Comparison of ENCODE assay signal across 20 cellular contexts in the genomic region with DNA sequence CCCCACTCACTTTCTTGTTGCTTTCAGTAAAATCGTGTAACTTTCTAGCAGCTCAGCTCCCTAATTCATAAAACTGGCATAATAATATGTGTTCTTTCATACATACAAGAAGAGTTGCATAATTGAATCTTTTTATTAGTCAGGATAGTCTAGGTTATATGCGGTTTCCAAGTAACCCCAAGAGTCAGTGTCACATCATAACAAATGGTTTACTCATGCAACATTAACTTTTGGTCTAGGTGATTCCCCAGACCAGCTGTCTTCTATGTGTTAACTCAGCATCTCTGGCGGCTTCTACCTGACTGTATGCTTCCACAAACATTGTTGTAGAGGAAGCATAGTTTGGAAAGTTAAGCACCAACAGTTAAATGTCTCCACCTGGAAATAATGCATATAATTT.
A peak's percentile ranks its signal among the peaks of the same experiment; 100 is the strongest.
DNase-seq lines count a peak whose midpoint lies in the region; ATAC-seq and TF ChIP-seq lines count a peak whose summit lies in the region.
"Had no signal": no experiment of that assay in that cellular context is flagged by ENCODE, and none has a peak within 500 bp of the region (broad histone marks: within the 10 kb centered on the region; RNA-seq: fewer than 3 reads in every experiment).

No MANE protein-coding gene starts in this region.

- in situ Hi-C loops in astrocyte of the spinal cord (cut with HindIII; ENCODE audit: low sequenced_read_pairs): no loop called here

- ATAC-seq in GM21717 (IDR thresholded peaks at IDR 0.05; ENCODE audit: unreplicated experiment) (no peak), GM18867 (IDR thresholded peaks at IDR 0.05; ENCODE audit: unreplicated experiment) (no peak)
- ATAC-seq: activated CD8-positive, alpha-beta T cell treated with anti-CD3 and anti-CD28 coated beads for 36 hours; natural killer cell treated with Interleukin-12 subunit alpha and Interleukin-12 subunit beta and Interleukin-15 and Interleukin-18, amount 100 ng/mL, for 72 hours had no signal

- intact Hi-C loops in uterus (cut with DNase I; ENCODE audit: low total_unique reads): no loop called here

- H3K36me3 ChIP-seq in uterus: no peaks in the 10 kb centered on the region
- H3K36me3 ChIP-seq: adrenal gland, colonic mucosa, HAP-1 had no signal

- no peaks in the 10 kb centered on the region for H3K27me3 ChIP-seq in uterus
- H3K27me3 ChIP-seq: adrenal gland, colonic mucosa, testis had no signal

- no peaks in the 10 kb centered on the region for H3K4me1 ChIP-seq in uterus
- H3K4me1 ChIP-seq: adrenal gland, colonic mucosa, HAP-1, testis had no signal

- DNase-seq in AG09309 (ENCODE audit: low read depth) (peak; percentile 82), HS-5 (ENCODE audit: low read depth) (peak; percentile 42), astrocyte of the spinal cord (ENCODE audit: low read depth, low spot score) (peak; percentile 7), kidney glomerular epithelial cell (lab: John Stamatoyannopoulos, UW) (peak; percentile 90), uterus (no peak), NOMO-1 (lab: John Stamatoyannopoulos, UW; ENCODE audit: unreplicated experiment in 2 of 2) (no peak)
- DNase-seq: activated CD8-positive, alpha-beta T cell treated with anti-CD3 and anti-CD28 coated beads for 36 hours; adrenal gland; AML-193; colonic mucosa; erythroblast; NCI-H1105; NCI-H2171 treated with DMSO at 0.1 percent for 48 hours; NK-92 treated with Interleukin-12 subunit alpha and Interleukin-12 subunit beta, amount 100 ng/mL, for 24 hours; testis had no signal

- no peak for TF ChIP-seq CTCF in AG09309 (IDR thresholded peaks at IDR 0.05; ENCODE audit: control insufficient read depth, insufficient read depth, low read depth, low read length, missing control alignments)
- no peak for TF ChIP-seq CTCF in astrocyte of the spinal cord (IDR thresholded peaks at IDR 0.05; ENCODE audit: low read depth, low read length)
- no peak for TF ChIP-seq CTCF in uterus (IDR thresholded peaks at IDR 0.05)

- no peak for TF ChIP-seq POLR2A in uterus (IDR thresholded peaks at IDR 0.05)

- H3K9me3 ChIP-seq in uterus: no peaks in the 10 kb centered on the region
- H3K9me3 ChIP-seq: adrenal gland, colonic mucosa, HAP-1, testis had no signal

- no peak overlapping the region for H3K27ac ChIP-seq in uterus
- H3K27ac ChIP-seq: adrenal gland, colonic mucosa, testis had no signal

- H3K4me3 ChIP-seq in AG09309 (ENCODE audit: control insufficient read depth, low read depth, low read length): no peak overlapping the region
- H3K4me3 ChIP-seq in astrocyte of the spinal cord (ENCODE audit: low read depth, low read length): no peak overlapping the region
- H3K4me3 ChIP-seq in uterus: no peak overlapping the region
- H3K4me3 ChIP-seq: adrenal gland, colonic mucosa, HAP-1, lung, testis had no signal

Comparison
In these comparisons a context has a peak if more than half of its experiments do, and no peak if none do; other contexts are left out.
1. DNase-seq: peak in AG09309 (single experiment), HS-5 (single experiment), astrocyte of the spinal cord (single experiment) and kidney glomerular epithelial cell (single experiment); none in uterus (0 of 2) and NOMO-1 (0 of 2).